ENCODE assay signal across 11 cellular contexts in genomic region chr17:4204676-4205075, GRCh38. TPM values are rescaled to one million over a fixed set of nuclear protein-coding genes. Genes with fewer than 3 reads are reported as not detected.
DNase-seq lines count a peak whose midpoint lies in the region; ATAC-seq, FAIRE-seq and TF ChIP-seq lines count a peak whose summit lies in the region.
"Had no signal": no experiment of that assay in that cellular context is flagged by ENCODE, and none has a peak within 500 bp of the region (broad histone marks: within the 10 kb centered on the region; RNA-seq: fewer than 3 reads in every experiment).

No MANE protein-coding gene starts in this region.

- H2AFZ ChIP-seq in SK-N-SH (ENCODE audit: low read depth): no peak overlapping the region

- DNase-seq in Ammon's horn (ENCODE audit: low spot score): peak; percentile 41
- no peak for DNase-seq in SK-N-SH
- DNase-seq in fibroblast of villous mesenchyme (ENCODE audit: low read depth): peak; percentile 57
- DNase-seq in naive thymus-derived CD4-positive, alpha-beta T cell: no peak
- DNase-seq in NCI-H1694 treated with DMSO at 0.1 percent for 48 hours (lab: John Stamatoyannopoulos, UW): no peak
- no peak for DNase-seq in DMS153 (lab: John Stamatoyannopoulos, UW)
- DNase-seq in urothelium cell line (ENCODE audit: low spot score): no peak
- DNase-seq: activated B cell treated with CpG ODN at 0.5 μM for 24 hours; stimulated activated CD4-positive, alpha-beta T cell treated with anti-CD3 and anti-CD28 coated beads, Interleukin-4, amount 100 ng/mL, for 1 hour had no signal

- no peak for ATAC-seq in naive thymus-derived CD4-positive, alpha-beta T cell

- H3K27ac ChIP-seq in SK-N-SH (ENCODE audit: low read depth in 2 of 2, low read length in 1 of 2): peak overlapping the region in 1 of 2 experiments; percentile 94; a peak in 2 of 4 replicates
- H3K27ac ChIP-seq in rectal smooth muscle tissue (ENCODE audit: low read depth, low read length): peak overlapping the region; percentile 89
- H3K27ac ChIP-seq in naive thymus-derived CD4-positive, alpha-beta T cell (ENCODE audit: low read depth, low read length): no peak overlapping the region

- H3K4me1 Mint-ChIP-seq in naive thymus-derived CD4-positive, alpha-beta T cell: peaks cover 0 to 16% (median 7%) of the 10 kb centered on the region in 7 donors

- FAIRE-seq in urothelium cell line (lab: Jason Lieb, UNC): no peak

- H3K9me3 Mint-ChIP-seq in naive thymus-derived CD4-positive, alpha-beta T cell: no peaks in the 10 kb centered on the region
- H3K9me3 Mint-ChIP-seq: activated B cell treated with CpG ODN at 0.5 μM for 24 hours; central memory CD8-positive, alpha-beta T cell had no signal

- peak overlapping the region; percentile 44; the same call in 1 of the 2 replicates for H3K9ac ChIP-seq in SK-N-SH
- no peak overlapping the region for H3K9ac ChIP-seq in rectal smooth muscle tissue (ENCODE audit: low read length)

- CTCF ChIA-PET in SK-N-SH (lab: Yijun Ruan, JAX): interaction anchor here (0.7 to 1.1 kb wide), 3 partner anchors 10 to 45 kb away, joined by 3 read pairs; no protein-coding TSS in a partner anchor
- CTCF ChIA-PET in naive thymus-derived CD4-positive, alpha-beta T cell (lab: Charles Lee): no interaction called here

- peaks cover 18% of the 10 kb centered on the region; the same call in 1 of the 2 replicates for H3K79me2 ChIP-seq in SK-N-SH (ENCODE audit: insufficient read depth)

- no peak for TF ChIP-seq RAD21 in SK-N-SH (IDR thresholded peaks at IDR 0.05; ENCODE audit: low read length)

- H3K36me3 ChIP-seq in SK-N-SH (replicated peaks in 1 of 2; ENCODE audit: control insufficient read depth in 1 of 2, insufficient read depth in 2 of 2, low read length in 1 of 2) (peaks cover 38 to 44% of the 10 kb centered on the region in 2 experiments), rectal smooth muscle tissue (ENCODE audit: control insufficient read depth, insufficient read depth, low read length) (peaks cover 11% of the 10 kb centered on the region)
- H3K36me3 ChIP-seq in naive thymus-derived CD4-positive, alpha-beta T cell (ENCODE audit: control insufficient read depth in 2 of 3, insufficient read depth in 3 of 3, low read length in 3 of 3): peaks cover 0 to 58% (median 17%) of the 10 kb centered on the region in 3 experiments

- H4K20me1 ChIP-seq in SK-N-SH (ENCODE audit: insufficient read depth): 0 out of 2 replicates have a peak, but pooled peaks cover 6% of the 10 kb centered on the region

- H3K27me3 ChIP-seq in SK-N-SH (ENCODE audit: insufficient read depth) (no peaks in the 10 kb centered on the region), rectal smooth muscle tissue (ENCODE audit: control insufficient read depth, insufficient read depth, low read length) (no peaks in the 10 kb centered on the region)
- no peaks in the 10 kb centered on the region for H3K27me3 ChIP-seq in naive thymus-derived CD4-positive, alpha-beta T cell (ENCODE audit: control insufficient read depth in 2 of 2, insufficient read depth in 2 of 2, low read length in 2 of 2)

- H3K36me3 Mint-ChIP-seq in naive thymus-derived CD4-positive, alpha-beta T cell: peaks cover 14 to 50% (median 14%) of the 10 kb centered on the region in 5 donors

- H3F3A ChIP-seq in SK-N-SH (replicated peaks; ENCODE audit: insufficient read depth): peaks cover 33% of the 10 kb centered on the region

- H3K4me1 ChIP-seq in SK-N-SH (ENCODE audit: control insufficient read depth in 1 of 2, insufficient read depth in 2 of 2, low read depth in 1 of 2, low read length in 1 of 2) (peaks cover 0 to 15% of the 10 kb centered on the region in 2 experiments; a peak in 2 of 4 replicates), rectal smooth muscle tissue (ENCODE audit: control insufficient read depth, insufficient read depth, low read length) (peaks cover 22% of the 10 kb centered on the region)
- no peaks in the 10 kb centered on the region for H3K4me1 ChIP-seq in naive thymus-derived CD4-positive, alpha-beta T cell (ENCODE audit: control insufficient read depth in 2 of 2, insufficient read depth in 2 of 2, low read length in 2 of 2)

- TF ChIP-seq CTCF in SK-N-SH (IDR thresholded peaks at IDR 0.05): no peak
- TF ChIP-seq CTCF in fibroblast of villous mesenchyme (IDR thresholded peaks at IDR 0.05; ENCODE audit: insufficient read depth, low read depth, low read length): no peak

- no peak for TF ChIP-seq EP300 in SK-N-SH (IDR thresholded peaks at IDR 0.05; ENCODE audit: borderline replicate concordance in 1 of 2, low read depth in 1 of 2, low read length in 1 of 2)

- no peaks in the 10 kb centered on the region for H3K9me3 ChIP-seq in SK-N-SH
- H3K9me3 ChIP-seq in naive thymus-derived CD4-positive, alpha-beta T cell (ENCODE audit: control insufficient read depth in 2 of 3, low read length in 3 of 3): no peaks in the 10 kb centered on the region

- H3K4me3 ChIP-seq in SK-N-SH (ENCODE audit: low read depth in 2 of 2, low read length in 1 of 2) (no peak overlapping the region), fibroblast of villous mesenchyme (ENCODE audit: low read depth, low read length) (no peak overlapping the region), rectal smooth muscle tissue (ENCODE audit: low read length) (no peak overlapping the region)
- no peak overlapping the region for H3K4me3 ChIP-seq in naive thymus-derived CD4-positive, alpha-beta T cell (ENCODE audit: low read length)

- H3K27me3 Mint-ChIP-seq in naive thymus-derived CD4-positive, alpha-beta T cell: no peaks in the 10 kb centered on the region
- H3K27me3 Mint-ChIP-seq: activated B cell treated with CpG ODN at 0.5 μM for 24 hours; central memory CD8-positive, alpha-beta T cell had no signal

- H3K4me2 ChIP-seq in SK-N-SH: peak overlapping the region; percentile 35

- no peaks in the 10 kb centered on the region for H3K9me2 ChIP-seq in SK-N-SH

- intact Hi-C loops in naive thymus-derived CD4-positive, alpha-beta T cell (cut with micrococcal nuclease): no loop called here

- H3K27ac Mint-ChIP-seq in naive thymus-derived CD4-positive, alpha-beta T cell: peak overlapping the region in 1 of 9 donors; percentile 64
- H3K27ac Mint-ChIP-seq: activated B cell treated with CpG ODN at 0.5 μM for 24 hours had no signal

- POLR2A ChIA-PET in SK-N-SH (lab: Yijun Ruan, JAX): no interaction called here
- POLR2A ChIA-PET in naive thymus-derived CD4-positive, alpha-beta T cell (lab: Charles Lee): no interaction called here

- 6% methylated on average over 5 of the region's 5 CpGs for WGBS in SK-N-SH (ENCODE audit: low lambda C conversion rate)

- no peak overlapping the region for H3K4me3 Mint-ChIP-seq in naive thymus-derived CD4-positive, alpha-beta T cell
- H3K4me3 Mint-ChIP-seq: activated B cell treated with CpG ODN at 0.5 μM for 24 hours; central memory CD8-positive, alpha-beta T cell had no signal

TF ChIP-seq in SK-N-SH, 30 proteins besides CTCF, POLR2A, EP300 and RAD21:
- TF ChIP-seq FOSL2 (IDR thresholded peaks at IDR 0.05; ENCODE audit: borderline replicate concordance, low read depth) (0 out of 2 replicates have a peak, but pooled peaks have one; percentile 25), SIN3A (IDR thresholded peaks at IDR 0.05; ENCODE audit: borderline replicate concordance, low read depth, low read length) (0 out of 2 replicates have a peak, but pooled peaks have one; percentile 70), RXRA (IDR thresholded peaks at IDR 0.05; ENCODE audit: borderline replicate concordance, low read depth) (0 out of 2 replicates have a peak, but pooled peaks have one; percentile 16), ZBTB33 (IDR thresholded peaks at IDR 0.05; ENCODE audit: borderline replicate concordance, low read depth) (0 out of 2 replicates have a peak, but pooled peaks have one; percentile 16), PBX3 (IDR thresholded peaks at IDR 0.05) (peak; percentile 49; the same call in 1 of the 2 replicates), TCF12 (IDR thresholded peaks at IDR 0.05) (peak; percentile 46; the same call in 1 of the 2 replicates), NFIC (IDR thresholded peaks at IDR 0.05; ENCODE audit: borderline replicate concordance) (peak; percentile 81), MAX (IDR thresholded peaks at IDR 0.05; ENCODE audit: low read depth) (peak; percentile 85), ELF1 (IDR thresholded peaks at IDR 0.05) (no peak), SMC3 (IDR thresholded peaks at IDR 0.05; ENCODE audit: low read depth, low read length) (no peak), JUND (IDR thresholded peaks at IDR 0.05) (peak; percentile 32)

RNA-seq across cellular contexts. Expression of gene ANKFY1, which starts 59.1 kb away (rescaled TPM):
- polyA plus RNA-seq in SK-N-SH (2012; rRNA removed): 26.9 and 29.6 TPM in 2 replicates
- 18.5 and 21.9 TPM in 2 replicates for polyA plus RNA-seq in SK-N-SH (2012; cell fraction: cytosol; rRNA removed)
- 79.0 and 89.8 TPM in 2 replicates for polyA plus RNA-seq in SK-N-SH (2012; cell fraction: nucleus; rRNA removed)
- 48.3 and 58.7 TPM in 2 replicates for total RNA-seq in fibroblast of villous mesenchyme
- 10 to 100 TPM; 52.4 to 84.5 (median 69.7) TPM for total RNA-seq in naive thymus-derived CD4-positive, alpha-beta T cell
- 10 to 100 TPM; 11.7 to 19.7 TPM for polyA plus RNA-seq in naive thymus-derived CD4-positive, alpha-beta T cell

Comparison
In these comparisons a context has a peak if more than half of its experiments do, and no peak if none do; other contexts are left out.
1. DNase-seq: peak in Ammon's horn (single experiment) and fibroblast of villous mesenchyme (single experiment); none in SK-N-SH (single experiment), naive thymus-derived CD4-positive, alpha-beta T cell (0 of 9), NCI-H1694 treated with DMSO at 0.1 percent for 48 hours (single experiment), DMS153 (single experiment) and urothelium cell line (single experiment).